Comparison of ENCODE assay signal across 8 cellular contexts in the genomic region with DNA sequence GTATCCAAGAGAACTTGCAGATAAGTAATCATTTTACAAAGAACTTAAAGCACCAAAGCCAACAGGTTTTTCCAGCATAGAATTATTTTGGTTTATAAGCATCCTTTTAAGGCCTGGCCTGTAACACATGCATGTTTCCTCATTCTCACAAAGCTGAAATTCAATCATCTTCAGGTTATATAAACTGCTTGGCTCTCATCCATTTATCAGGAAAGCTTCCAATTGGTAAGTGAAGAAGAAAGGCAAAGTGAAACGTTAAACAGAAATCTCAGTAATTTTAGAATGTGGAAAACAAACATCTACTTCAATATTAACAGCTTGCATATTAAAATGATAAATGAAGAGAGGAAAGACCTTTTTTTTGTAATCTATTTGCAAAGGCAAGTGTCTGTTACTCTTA. TPM values are rescaled to one million over a fixed set of nuclear protein-coding genes. Genes with fewer than 3 reads are reported as not detected.
A peak's percentile ranks its signal among the peaks of the same experiment; 100 is the strongest.
DNase-seq lines count a peak whose midpoint lies in the region; ATAC-seq and TF ChIP-seq lines count a peak whose summit lies in the region.

No MANE protein-coding gene starts in this region.

- TF ChIP-seq CTCF in omental fat pad (IDR thresholded peaks at IDR 0.05) = no peak

- H3K4me3 ChIP-seq in thymus (ENCODE audit: low read length) = peak overlapping the region; percentile 95

- intact Hi-C loops in activated CD4-positive, alpha-beta T cell treated with anti-CD3 and anti-CD28 coated beads, Interleukin-2, amount 10 ng/mL, durations not matched to agents 24 days and 14 days (cut with micrococcal nuclease) = no loop called here
- intact Hi-C loops in activated T-helper 1 cell treated with anti-CD3 and anti-CD28 coated beads, Interleukin-12 subunit alpha, Interleukin-12 subunit beta, Interleukin-2, Interleukin-4 antibody, amounts not matched to agents 30 ng/mL and 10 ng/mL and 1 ng/mL, durations not matched to agents 14 hours and 24 hours and 36 hours (cut with micrococcal nuclease) = loop anchor here (1.0 to 10.0 kb wide), 8 partner anchors 16 to 1713 kb away; a partner anchor contains a TSS

- peak overlapping the region; percentile 37 for H3K27ac Mint-ChIP-seq in activated CD4-positive, alpha-beta T cell treated with anti-CD3 and anti-CD28 coated beads, Interleukin-2, amount 10 ng/mL, durations not matched to agents 24 days and 14 days
- H3K27ac Mint-ChIP-seq in activated T-helper 1 cell treated with anti-CD3 and anti-CD28 coated beads, Interleukin-12 subunit alpha, Interleukin-12 subunit beta, Interleukin-2, Interleukin-4 antibody, amounts not matched to agents 30 ng/mL and 10 ng/mL and 1 ng/mL, durations not matched to agents 14 hours and 24 hours and 36 hours = no peak overlapping the region

- H3K27me3 ChIP-seq in thymus (ENCODE audit: control insufficient read depth, insufficient read depth) = no peaks in the 10 kb centered on the region

- no peak for DNase-seq in activated CD4-positive, alpha-beta T cell treated with anti-CD3 and anti-CD28 coated beads, Interleukin-2, amount 10 ng/mL, durations not matched to agents 24 days and 14 days
- DNase-seq in activated CD4-positive, alpha-beta T cell treated with anti-CD3 and anti-CD28 coated beads for 4 hours = no peak
- DNase-seq in activated T-helper 1 cell treated with anti-CD3 and anti-CD28 coated beads, Interleukin-12 subunit alpha, Interleukin-12 subunit beta, Interleukin-2, Interleukin-4 antibody, amounts not matched to agents 30 ng/mL and 10 ng/mL and 1 ng/mL, durations not matched to agents 14 hours and 24 hours and 36 hours (ENCODE audit: low spot score) = no peak
- DNase-seq in iris pigment epithelial cell (ENCODE audit: low read depth) (peak; percentile 53), omental fat pad (ENCODE audit: low spot score) (no peak), LoVo (ENCODE audit: low spot score) (no peak)

- ATAC-seq in omental fat pad (ENCODE audit: low FRiP score) (no peak), GM21423 (IDR thresholded peaks at IDR 0.05; ENCODE audit: unreplicated experiment) (no peak)

- H3K27me3 Mint-ChIP-seq in activated CD4-positive, alpha-beta T cell treated with anti-CD3 and anti-CD28 coated beads, Interleukin-2, amount 10 ng/mL, durations not matched to agents 24 days and 14 days = no peaks in the 10 kb centered on the region
- no peaks in the 10 kb centered on the region for H3K27me3 Mint-ChIP-seq in activated T-helper 1 cell treated with anti-CD3 and anti-CD28 coated beads, Interleukin-12 subunit alpha, Interleukin-12 subunit beta, Interleukin-2, Interleukin-4 antibody, amounts not matched to agents 30 ng/mL and 10 ng/mL and 1 ng/mL, durations not matched to agents 14 hours and 24 hours and 36 hours (ENCODE audit: insufficient read depth)

- peak overlapping the region; percentile 90 for H3K4me3 Mint-ChIP-seq in activated CD4-positive, alpha-beta T cell treated with anti-CD3 and anti-CD28 coated beads, Interleukin-2, amount 10 ng/mL, durations not matched to agents 24 days and 14 days
- H3K4me3 Mint-ChIP-seq in activated T-helper 1 cell treated with anti-CD3 and anti-CD28 coated beads, Interleukin-12 subunit alpha, Interleukin-12 subunit beta, Interleukin-2, Interleukin-4 antibody, amounts not matched to agents 30 ng/mL and 10 ng/mL and 1 ng/mL, durations not matched to agents 14 hours and 24 hours and 36 hours = peak overlapping the region; percentile 95

- H3K36me3 Mint-ChIP-seq in activated CD4-positive, alpha-beta T cell treated with anti-CD3 and anti-CD28 coated beads, Interleukin-2, amount 10 ng/mL, durations not matched to agents 24 days and 14 days (ENCODE audit: low read depth) = peaks cover 58% of the 10 kb centered on the region
- peaks cover 51% of the 10 kb centered on the region for H3K36me3 Mint-ChIP-seq in activated T-helper 1 cell treated with anti-CD3 and anti-CD28 coated beads, Interleukin-12 subunit alpha, Interleukin-12 subunit beta, Interleukin-2, Interleukin-4 antibody, amounts not matched to agents 30 ng/mL and 10 ng/mL and 1 ng/mL, durations not matched to agents 14 hours and 24 hours and 36 hours (ENCODE audit: low read depth)

- H3K9me3 ChIP-seq in thymus (ENCODE audit: control insufficient read depth) = no peaks in the 10 kb centered on the region

- peaks cover 48% of the 10 kb centered on the region for H3K4me1 Mint-ChIP-seq in activated CD4-positive, alpha-beta T cell treated with anti-CD3 and anti-CD28 coated beads, Interleukin-2, amount 10 ng/mL, durations not matched to agents 24 days and 14 days
- peaks cover 64% of the 10 kb centered on the region for H3K4me1 Mint-ChIP-seq in activated T-helper 1 cell treated with anti-CD3 and anti-CD28 coated beads, Interleukin-12 subunit alpha, Interleukin-12 subunit beta, Interleukin-2, Interleukin-4 antibody, amounts not matched to agents 30 ng/mL and 10 ng/mL and 1 ng/mL, durations not matched to agents 14 hours and 24 hours and 36 hours (ENCODE audit: low read depth)

- no peaks in the 10 kb centered on the region for H3K9me3 Mint-ChIP-seq in activated CD4-positive, alpha-beta T cell treated with anti-CD3 and anti-CD28 coated beads, Interleukin-2, amount 10 ng/mL, durations not matched to agents 24 days and 14 days
- no peaks in the 10 kb centered on the region for H3K9me3 Mint-ChIP-seq in activated T-helper 1 cell treated with anti-CD3 and anti-CD28 coated beads, Interleukin-12 subunit alpha, Interleukin-12 subunit beta, Interleukin-2, Interleukin-4 antibody, amounts not matched to agents 30 ng/mL and 10 ng/mL and 1 ng/mL, durations not matched to agents 14 hours and 24 hours and 36 hours

- H3K4me1 ChIP-seq in thymus (ENCODE audit: control insufficient read depth, insufficient read depth, low read length) = peaks cover 2% of the 10 kb centered on the region

- no peaks in the 10 kb centered on the region for H3K36me3 ChIP-seq in thymus (ENCODE audit: control insufficient read depth, insufficient read depth)

- H3K27ac ChIP-seq in thymus (ENCODE audit: low read depth) = no peak overlapping the region

- WGBS in thymus = 2% methylated on average over 1 of the region's 1 CpG

RNA-seq across cellular contexts. Expression of a gene that starts 1.6 kb away (rescaled TPM):
- 88.8 and 103 TPM in 2 replicates for total RNA-seq in activated CD4-positive, alpha-beta T cell treated with anti-CD3 and anti-CD28 coated beads, Interleukin-2, amount 10 ng/mL, durations not matched to agents 24 days and 14 days
- 96.0 and 102 TPM in 2 replicates for total RNA-seq in activated T-helper 1 cell treated with anti-CD3 and anti-CD28 coated beads, Interleukin-12 subunit alpha, Interleukin-12 subunit beta, Interleukin-2, Interleukin-4 antibody, amounts not matched to agents 30 ng/mL and 10 ng/mL and 1 ng/mL, durations not matched to agents 14 hours and 24 hours and 36 hours
- 94.1 TPM for polyA plus RNA-seq in thymus
- total RNA-seq in omental fat pad = 100 to 1,000 TPM; 221 to 403 (median 303) TPM

RNA-seq across cellular contexts. Expression of a gene that starts 1.9 kb away (rescaled TPM):
- 125 and 133 TPM in 2 replicates for total RNA-seq in activated CD4-positive, alpha-beta T cell treated with anti-CD3 and anti-CD28 coated beads, Interleukin-2, amount 10 ng/mL, durations not matched to agents 24 days and 14 days
- 122 TPM in 2 replicates for total RNA-seq in activated T-helper 1 cell treated with anti-CD3 and anti-CD28 coated beads, Interleukin-12 subunit alpha, Interleukin-12 subunit beta, Interleukin-2, Interleukin-4 antibody, amounts not matched to agents 30 ng/mL and 10 ng/mL and 1 ng/mL, durations not matched to agents 14 hours and 24 hours and 36 hours
- polyA plus RNA-seq in thymus = 91.8 TPM
- 100 to 1,000 TPM; 134 to 164 (median 155) TPM for total RNA-seq in omental fat pad

RNA-seq across cellular contexts. Expression of a gene that starts 58.4 kb away (rescaled TPM):
- total RNA-seq in activated CD4-positive, alpha-beta T cell treated with anti-CD3 and anti-CD28 coated beads, Interleukin-2, amount 10 ng/mL, durations not matched to agents 24 days and 14 days = 127 and 135 TPM in 2 replicates
- total RNA-seq in activated T-helper 1 cell treated with anti-CD3 and anti-CD28 coated beads, Interleukin-12 subunit alpha, Interleukin-12 subunit beta, Interleukin-2, Interleukin-4 antibody, amounts not matched to agents 30 ng/mL and 10 ng/mL and 1 ng/mL, durations not matched to agents 14 hours and 24 hours and 36 hours = 139 and 140 TPM in 2 replicates
- polyA plus RNA-seq in thymus = 64.5 TPM
- 100 to 1,000 TPM; 107 to 164 (median 142) TPM for total RNA-seq in omental fat pad
